In genomic region chr4:138234254-138234653, GRCh38 we compare ENCODE assay signal across 21 cellular contexts. TPM values are rescaled to one million over a fixed set of nuclear protein-coding genes. Genes with fewer than 3 reads are reported as not detected.
A peak's percentile ranks its signal among the peaks of the same experiment; 100 is the strongest.
DNase-seq lines count a peak whose midpoint lies in the region; ATAC-seq, FAIRE-seq and TF ChIP-seq lines count a peak whose summit lies in the region.
"Had no signal": no experiment of that assay in that cellular context is flagged by ENCODE, and none has a peak within 500 bp of the region (broad histone marks: within the 10 kb centered on the region; RNA-seq: fewer than 3 reads in every experiment).

No MANE protein-coding gene starts in this region.

- WGBS in A549 (ENCODE audit: missing lambda C conversion rate) = 95% methylated on average over 1 of the region's 1 CpG

- H3K4me3 ChIP-seq in A549 = peak overlapping the region; percentile 18; the same call in 1 of the 3 replicates
- H3K4me3 ChIP-seq in astrocyte (ENCODE audit: insufficient read depth, low read depth, low read length) = no peak overlapping the region
- H3K4me3 ChIP-seq: GM23338, HAP-1, MG63 had no signal

- no peak overlapping the region for H3K4me3 Mint-ChIP-seq in HFFc6
- H3K4me3 Mint-ChIP-seq in astrocyte (ENCODE audit: unreplicated experiment) = no peak overlapping the region
- no peak overlapping the region for H3K4me3 Mint-ChIP-seq in nephron progenitor cell
- H3K4me3 Mint-ChIP-seq: CD4-positive, CD25-positive, alpha-beta regulatory T cell; GM23338; IgD-negative memory B cell had no signal

- H3K4me1 Mint-ChIP-seq in HFFc6 (ENCODE audit: low read depth) = peaks cover 80% of the 10 kb centered on the region
- peaks cover 5% of the 10 kb centered on the region for H3K4me1 Mint-ChIP-seq in astrocyte (ENCODE audit: low read depth, unreplicated experiment)
- H3K4me1 Mint-ChIP-seq in nephron progenitor cell = no peaks in the 10 kb centered on the region
- H3K4me1 Mint-ChIP-seq: CD4-positive, CD25-positive, alpha-beta regulatory T cell; IgD-negative memory B cell had no signal

- no peaks in the 10 kb centered on the region for H3K27me3 ChIP-seq in astrocyte (ENCODE audit: insufficient read depth, low read length)
- H3K27me3 ChIP-seq in foreskin keratinocyte = no peaks in the 10 kb centered on the region
- H3K27me3 ChIP-seq: MG63 had no signal

- POLR2A ChIA-PET in A549 (lab: Yijun Ruan, JAX) = interaction anchor here (2.9 kb wide), 1 partner anchor 8 kb away, joined by 8 read pairs; the partner anchor contains the start of gene SLC7A11

- no peak for DNase-seq in A549 (ENCODE audit: low read depth in 1 of 2, low spot score in 1 of 2)
- DNase-seq in HFFc6 = no peak
- DNase-seq in astrocyte (ENCODE audit: low read depth) = no peak
- no peak for DNase-seq in foreskin keratinocyte
- no peak for DNase-seq in NCI-H226
- DNase-seq in GM12892 (ENCODE audit: insufficient read length) = no peak
- DNase-seq in nephron progenitor cell = no peak
- DNase-seq: CD4-positive, CD25-positive, alpha-beta regulatory T cell; DMS79; Kasumi-1; MG63; NCI-H1417; NCI-H187 treated with DMSO at 0.1 percent for 48 hours; NCI-H510A; NCI-H748 treated with DMSO at 0.1 percent for 48 hours had no signal

- H3K36me3 ChIP-seq in astrocyte (ENCODE audit: insufficient read depth, low read length) = no peaks in the 10 kb centered on the region

- H3K9me3 ChIP-seq in A549 (no peaks in the 10 kb centered on the region), astrocyte (ENCODE audit: insufficient read depth, low read depth, low read length) (no peaks in the 10 kb centered on the region)
- H3K9me3 ChIP-seq: HAP-1, MG63 had no signal

- CTCF ChIA-PET in A549 (lab: Yijun Ruan, JAX) = interaction anchor here (1.0 kb wide), 1 partner anchor 49 kb away, joined by 3 read pairs; no protein-coding TSS in a partner anchor

- peak overlapping the region; percentile 90 to 99 for H3K27ac ChIP-seq in A549
- peak overlapping the region; percentile 92 for H3K27ac ChIP-seq in astrocyte (ENCODE audit: low read depth, low read length)
- peak overlapping the region; percentile 55 for H3K27ac ChIP-seq in foreskin keratinocyte

- H3K9me3 Mint-ChIP-seq in HFFc6 = no peaks in the 10 kb centered on the region; the same call in 1 of the 2 replicates
- no peaks in the 10 kb centered on the region for H3K9me3 Mint-ChIP-seq in astrocyte (ENCODE audit: unreplicated experiment)
- peaks cover 4% of the 10 kb centered on the region for H3K9me3 Mint-ChIP-seq in nephron progenitor cell
- H3K9me3 Mint-ChIP-seq: GM23338 had no signal

- no peak for TF ChIP-seq CTCF in A549 (IDR thresholded peaks at IDR 0.05)
- TF ChIP-seq CTCF in HFFc6 (IDR thresholded peaks at IDR 0.05) = no peak
- no peak for TF ChIP-seq CTCF in astrocyte (IDR thresholded peaks at IDR 0.05; ENCODE audit: insufficient read depth, low read depth, low read length)
- no peak for TF ChIP-seq CTCF in foreskin keratinocyte (conservative IDR thresholded peaks at IDR 0.05)
- TF ChIP-seq CTCF in nephron progenitor cell (IDR thresholded peaks at IDR 0.05) = no peak

- ATAC-seq in A549 (no peak), foreskin keratinocyte (no peak), GM21786 (IDR thresholded peaks at IDR 0.05; ENCODE audit: unreplicated experiment) (no peak)
- ATAC-seq: GM23338, Panc1 had no signal

- H3K27me3 Mint-ChIP-seq in HFFc6 (ENCODE audit: insufficient read depth) = peaks cover 6% of the 10 kb centered on the region
- no peaks in the 10 kb centered on the region for H3K27me3 Mint-ChIP-seq in astrocyte (ENCODE audit: low read depth, unreplicated experiment)
- H3K27me3 Mint-ChIP-seq in nephron progenitor cell (ENCODE audit: low read depth, poor library complexity) = no peaks in the 10 kb centered on the region
- H3K27me3 Mint-ChIP-seq: CD4-positive, CD25-positive, alpha-beta regulatory T cell; IgD-negative memory B cell had no signal

- H3K36me3 Mint-ChIP-seq in HFFc6 (ENCODE audit: low read depth) (peaks cover 62% of the 10 kb centered on the region), astrocyte (ENCODE audit: low read depth, unreplicated experiment) (peaks cover 5% of the 10 kb centered on the region), nephron progenitor cell (ENCODE audit: low read depth) (peaks cover 5% of the 10 kb centered on the region)
- H3K36me3 Mint-ChIP-seq: CD4-positive, CD25-positive, alpha-beta regulatory T cell; IgD-negative memory B cell had no signal

- H3K9ac ChIP-seq in astrocyte (ENCODE audit: low read length) = no peak overlapping the region

- TF ChIP-seq POLR2A in A549 (IDR thresholded peaks at IDR 0.05; ENCODE audit: low read length) (no peak), GM12892 (IDR thresholded peaks at IDR 0.05; ENCODE audit: low read depth, low read length) (no peak)

- H2AFZ ChIP-seq in astrocyte (ENCODE audit: low read depth, low read length) = no peak overlapping the region
- H2AFZ ChIP-seq: GM23338 had no signal

- H3K27ac Mint-ChIP-seq in HFFc6 = peak overlapping the region; percentile 98
- no peak overlapping the region for H3K27ac Mint-ChIP-seq in astrocyte (ENCODE audit: unreplicated experiment)
- no peak overlapping the region for H3K27ac Mint-ChIP-seq in nephron progenitor cell
- H3K27ac Mint-ChIP-seq: CD4-positive, CD25-positive, alpha-beta regulatory T cell; GM23338 had no signal

- peaks cover 18% of the 10 kb centered on the region for H3K79me2 ChIP-seq in astrocyte (ENCODE audit: insufficient read depth, low read length)

- TF ChIP-seq RAD21 in A549 (conservative IDR thresholded peaks at IDR 0.05 in 1 of 2, IDR thresholded peaks at IDR 0.05 in 1 of 2) = no peak

- TF ChIP-seq EP300 in A549 (IDR thresholded peaks at IDR 0.05) = no peak

- peaks cover 72% of the 10 kb centered on the region for H3K4me1 ChIP-seq in A549
- peaks cover 18% of the 10 kb centered on the region for H3K4me1 ChIP-seq in astrocyte (ENCODE audit: insufficient read depth, low read length)
- H3K4me1 ChIP-seq in foreskin keratinocyte = peaks cover 19% of the 10 kb centered on the region

- peak; percentile 46 for FAIRE-seq in A549 (lab: Jason Lieb, UNC)
- no peak for FAIRE-seq in astrocyte (lab: Jason Lieb, UNC)
- FAIRE-seq in GM12892 (lab: Jason Lieb, UNC) = no peak
- FAIRE-seq: HTR-8/SVneo had no signal

- peak overlapping the region; percentile 85 for H3K4me2 ChIP-seq in A549
- H3K4me2 ChIP-seq in astrocyte (ENCODE audit: low read length) = no peak overlapping the region
- H3K4me2 ChIP-seq: GM23338 had no signal

- H4K20me1 ChIP-seq in astrocyte (ENCODE audit: insufficient read depth, low read length) = no peaks in the 10 kb centered on the region

TF ChIP-seq in A549, 52 proteins besides CTCF, POLR2A, EP300 and RAD21:
- no peak for TF ChIP-seq ZC3H11A (IDR thresholded peaks at IDR 0.05)
- peak; percentile 78 for TF ChIP-seq MAFK (IDR thresholded peaks at IDR 0.05; ENCODE audit: partially characterized antibody)
- TF ChIP-seq EHF (CRISPR knock-in tag; IDR thresholded peaks at IDR 0.05) = no peak
- no peak for TF ChIP-seq ZNF302 (CRISPR knock-in tag; IDR thresholded peaks at IDR 0.05)
- TF ChIP-seq RCOR1 (IDR thresholded peaks at IDR 0.05; ENCODE audit: low read depth, low read length) = no peak
- no peak for TF ChIP-seq BHLHE40 (IDR thresholded peaks at IDR 0.05; ENCODE audit: low read depth, low read length)
- no peak for TF ChIP-seq SREBF2 (IDR thresholded peaks at IDR 0.05)
- no peak for TF ChIP-seq NFE2L2 (conservative IDR thresholded peaks at IDR 0.05; ENCODE audit: low read length)

RNA-seq across cellular contexts. Expression of gene SLC7A11, which starts 7.9 kb away (rescaled TPM):
- polyA plus RNA-seq in A549 (2011; rRNA removed) = 125 and 161 TPM in 2 replicates
- 16.0 and 18.3 TPM in 2 replicates for polyA plus RNA-seq in A549 (2012; cell fraction: cytosol; rRNA removed)
- 15.2 and 26.8 TPM in 2 replicates for polyA plus RNA-seq in A549 (2012; cell fraction: nucleus; rRNA removed)
- polyA plus RNA-seq in A549 (2017; fragmentation: RNase III; extraction: RNeasy Plus Mini Kit Qiagen cat#74134 plus additional on column Dnase treatment) = 52.0 to 53.9 TPM (median 52.4 TPM) in 3 replicates
- 201 and 266 TPM in 2 replicates for polyA minus RNA-seq in A549 (2011; rRNA and poly(A)+ RNA removed)
- total RNA-seq in HFFc6 (2021; fragmentation: NEBNext Ultra II Directional; extraction: Animal tissue kit (Norgen Biotek cat#: 25700)) = 10 to 100 TPM; 12.0 to 66.1 (median 54.1) TPM
- 33.1 and 33.8 TPM in 2 replicates for total RNA-seq in astrocyte
- total RNA-seq in foreskin keratinocyte = 14.3 and 29.3 TPM in 2 replicates
- polyA plus RNA-seq in foreskin keratinocyte = 2.7 and 4.7 TPM in 2 replicates
- 1.5 TPM for polyA plus RNA-seq in GM12892 (2012; ENCODE audit: missing spikeins)
